In the genomic region with DNA sequence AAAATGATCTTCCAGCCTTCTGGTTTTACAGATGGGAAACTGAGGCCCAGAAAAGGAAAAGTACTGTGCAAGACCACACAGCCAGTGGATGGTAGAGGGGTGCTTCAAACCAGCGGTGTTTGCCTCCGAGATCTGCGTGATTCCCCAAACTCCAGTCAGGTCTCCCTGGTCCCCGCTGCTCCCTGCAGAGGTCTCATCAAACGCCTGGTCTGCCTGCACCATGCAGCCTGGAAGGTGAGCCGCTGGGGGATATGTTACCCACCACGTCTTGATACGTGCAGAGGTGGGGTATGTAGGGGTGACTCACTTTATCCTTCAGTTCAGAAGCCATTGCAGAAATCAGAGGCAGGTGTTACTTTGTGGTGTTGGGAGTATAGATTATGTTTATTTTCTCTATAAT, we compare ENCODE assay signal across 28 cellular contexts. TPM values are rescaled to one million over a fixed set of nuclear protein-coding genes. Genes with fewer than 3 reads are reported as not detected.
"Had no signal": no experiment of that assay in that cellular context is flagged by ENCODE, and none has a peak within 500 bp of the region (broad histone marks: within the 10 kb centered on the region; RNA-seq: fewer than 3 reads in every experiment).

No MANE protein-coding gene starts in this region.

- H3K4me3 ChIP-seq: ascending aorta, breast epithelium, esophagus muscularis mucosa, gastrocnemius medialis had no signal

- H3K4me1 ChIP-seq: breast epithelium, foreskin keratinocyte, gastrocnemius medialis had no signal

- ATAC-seq: activated CD4-positive, alpha-beta T cell treated with anti-CD3 and anti-CD28 coated beads for 36 hours; activated naive CD4-positive, alpha-beta T cell treated with anti-CD3 and anti-CD28 coated beads, Interleukin-2, amount 50 U/mL, for 72 hours; activated T-cell treated with anti-CD3 and anti-CD28 coated beads, Interleukin-2, amount 50 U/mL, for 72 hours; effector memory CD8-positive, alpha-beta T cell; foreskin keratinocyte; gastrocnemius medialis had no signal

- H3K9me3 ChIP-seq: ascending aorta, breast epithelium, esophagus muscularis mucosa, gastrocnemius medialis had no signal

- H3K36me3 ChIP-seq: ascending aorta, breast epithelium had no signal

- DNase-seq: activated CD4-positive, alpha-beta memory T cell treated with anti-CD3 and anti-CD28 coated beads, Interleukin-2, amount 10 ng/mL, durations not matched to agents 7 days and 5 days; activated CD4-positive, alpha-beta T cell treated with anti-CD3 and anti-CD28 coated beads for 36 hours; activated CD4-positive, alpha-beta T cell treated with anti-CD3 and anti-CD28 coated beads, Interleukin-2, amount 10 ng/mL, durations not matched to agents 24 days and 14 days; activated CD4-positive, CD25-positive, alpha-beta regulatory T cell; activated CD4-positive, CD25-positive, alpha-beta regulatory T cell treated with anti-CD3 and anti-CD28 coated beads, Interleukin-2, amount 50 U/mL, for 72 hours; activated CD8-positive, alpha-beta memory T cell treated with anti-CD3 and anti-CD28 coated beads, Interleukin-2, amount 50 U/mL, for 48 hours; activated gamma-delta T cell; activated naive CD4-positive, alpha-beta T cell; activated naive CD4-positive, alpha-beta T cell treated with anti-CD3 and anti-CD28 coated beads, Interleukin-2, amount 10 ng/mL, durations not matched to agents 7 days and 5 days; activated naive CD8-positive, alpha-beta T cell treated with anti-CD3 and anti-CD28 coated beads, Interleukin-2, amount 10 ng/mL, durations not matched to agents 7 days and 5 days; activated T-cell treated with anti-CD3 and anti-CD28 coated beads for 4 hours; activated T-cell treated with anti-CD3 and anti-CD28 coated beads, Interleukin-2, amount 50 U/mL, for 24 hours; activated T-cell treated with anti-CD3 and anti-CD28 coated beads, Interleukin-2, amount 50 U/mL, for 72 hours; caudate nucleus; cortex of kidney; dermis blood vessel endothelial cell; effector CD4-positive, alpha-beta T cell; effector memory CD8-positive, alpha-beta T cell; erythroblast; foreskin keratinocyte; gastrocnemius medialis; glutamatergic neuron; T-helper 2 cell had no signal

- H3K27ac ChIP-seq: ascending aorta, breast epithelium, esophagus muscularis mucosa, foreskin keratinocyte had no signal

- H3K27me3 ChIP-seq: ascending aorta, breast epithelium, esophagus muscularis mucosa, foreskin keratinocyte, gastrocnemius medialis had no signal

RNA-seq across cellular contexts. Expression of a gene that starts 56.3 kb away (rescaled TPM):
- total RNA-seq: activated CD4-positive, alpha-beta memory T cell treated with anti-CD3 and anti-CD28 coated beads, Interleukin-2, amount 10 ng/mL, durations not matched to agents 7 days and 5 days; activated CD4-positive, alpha-beta T cell treated with anti-CD3 and anti-CD28 coated beads for 36 hours; activated CD4-positive, alpha-beta T cell treated with anti-CD3 and anti-CD28 coated beads, Interleukin-2, amount 10 ng/mL, durations not matched to agents 24 days and 14 days; activated naive CD4-positive, alpha-beta T cell treated with anti-CD3 and anti-CD28 coated beads, Interleukin-2, amount 50 U/mL, for 72 hours; activated naive CD8-positive, alpha-beta T cell treated with anti-CD3 and anti-CD28 coated beads, Interleukin-2, amount 10 ng/mL, durations not matched to agents 7 days and 5 days; activated T-cell treated with anti-CD3 and anti-CD28 coated beads, Interleukin-2, amount 50 U/mL, for 72 hours; dermis blood vessel endothelial cell; T-helper 1 cell treated with Interleukin-12 subunit alpha and Interleukin-12 subunit beta and Interleukin-4 antibody, amounts not matched to agents 30 ng/mL and 1 ng/mL, for 36 hours had no signal
